Comparison of ENCODE assay signal across 12 cellular contexts in the genomic region with DNA sequence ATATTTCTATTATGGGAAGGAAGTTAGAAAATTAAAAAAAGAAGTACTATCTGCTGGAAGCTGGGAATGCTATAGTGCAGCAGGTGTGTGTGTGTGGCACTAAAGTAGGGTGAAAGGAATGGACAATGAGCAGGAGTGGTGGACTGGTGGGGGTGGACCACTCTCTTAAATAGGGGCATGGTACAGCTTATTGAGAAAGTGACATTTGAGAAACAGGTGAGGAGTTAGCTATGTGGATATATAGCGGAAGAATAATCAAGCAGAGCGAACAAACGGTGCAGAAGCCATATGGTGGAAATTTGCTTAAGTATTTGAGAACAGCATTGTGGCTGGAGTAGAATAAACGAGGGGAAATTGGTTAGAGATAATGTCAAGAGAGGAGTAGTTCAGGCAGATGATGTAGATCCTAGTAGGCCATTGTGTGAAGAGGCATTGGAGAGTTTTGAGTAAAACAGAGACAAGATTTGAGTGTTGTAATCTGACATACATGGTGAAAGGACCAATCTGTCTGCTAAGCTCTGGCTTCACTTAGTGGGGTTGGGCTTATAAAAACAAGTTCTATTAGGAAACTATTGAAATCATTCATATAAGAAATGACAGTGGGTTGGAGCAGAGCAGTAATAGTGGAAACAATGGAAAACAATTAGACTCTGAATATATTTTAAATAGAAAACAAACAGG.
DNase-seq lines count a peak whose midpoint lies in the region; ATAC-seq and TF ChIP-seq lines count a peak whose summit lies in the region.
"Had no signal": no experiment of that assay in that cellular context is flagged by ENCODE, and none has a peak within 500 bp of the region (broad histone marks: within the 10 kb centered on the region; RNA-seq: fewer than 3 reads in every experiment).

No MANE protein-coding gene starts in this region.

- H3K4me3 ChIP-seq in osteoblast (ENCODE audit: insufficient read depth, low read length) (no peak overlapping the region), vagina (no peak overlapping the region)

- TF ChIP-seq CTCF in osteoblast (IDR thresholded peaks at IDR 0.05; ENCODE audit: extremely low read depth, low read depth, low read length) (no peak), vagina (IDR thresholded peaks at IDR 0.05) (no peak)

- H3K27me3 ChIP-seq in osteoblast (ENCODE audit: insufficient read depth, low read length) (no peaks in the 10 kb centered on the region), vagina (no peaks in the 10 kb centered on the region)

- intact Hi-C loops in vagina (cut with DNase I), result no loop called here

- peak; percentile 13 for ATAC-seq in GM18870 (IDR thresholded peaks at IDR 0.05; ENCODE audit: unreplicated experiment)
- ATAC-seq in HG03095 (IDR thresholded peaks at IDR 0.05; ENCODE audit: unreplicated experiment), result peak; percentile 14
- no peak for ATAC-seq in GM18520 (IDR thresholded peaks at IDR 0.05; ENCODE audit: unreplicated experiment)
- ATAC-seq: left lobe of liver had no signal

- no peaks in the 10 kb centered on the region for H4K20me1 ChIP-seq in osteoblast (ENCODE audit: insufficient read depth, low read length)

- H3K9me3 ChIP-seq in osteoblast (ENCODE audit: low read depth, low read length), result peaks cover 2% of the 10 kb centered on the region
- no peaks in the 10 kb centered on the region for H3K9me3 ChIP-seq in vagina

- H3K27ac ChIP-seq in osteoblast (ENCODE audit: low read depth, low read length) (peak overlapping the region; percentile 65), vagina (no peak overlapping the region)

- no peak overlapping the region for H2AFZ ChIP-seq in osteoblast (ENCODE audit: low read length)

- H3K79me2 ChIP-seq in osteoblast (ENCODE audit: insufficient read depth, low read length), result no peaks in the 10 kb centered on the region

- H3K36me3 ChIP-seq in osteoblast (ENCODE audit: insufficient read depth, low read length) (no peaks in the 10 kb centered on the region), vagina (no peaks in the 10 kb centered on the region)

- no peak for TF ChIP-seq POLR2A in vagina (IDR thresholded peaks at IDR 0.05)

- no peak overlapping the region for H3K4me2 ChIP-seq in osteoblast (ENCODE audit: insufficient read depth, low read length)

- peak; percentile 46 for DNase-seq in SK-N-DZ (ENCODE audit: low spot score)
- no peak for DNase-seq in osteoblast (ENCODE audit: insufficient read length, low spot score, missing footprints)
- DNase-seq in vagina (ENCODE audit: extremely low spot score in 2 of 2), result no peak
- no peak for DNase-seq in NCI-H2196 (lab: John Stamatoyannopoulos, UW; ENCODE audit: unreplicated experiment)
- DNase-seq: activated naive CD4-positive, alpha-beta T cell; CD4-positive, CD25-positive, alpha-beta regulatory T cell; head of caudate nucleus; NCI-H2227 treated with DMSO at 0.1 percent for 48 hours had no signal

- no peaks in the 10 kb centered on the region for H3K4me1 ChIP-seq in osteoblast (ENCODE audit: insufficient read depth, low read length)
- peaks cover 6% of the 10 kb centered on the region for H3K4me1 ChIP-seq in vagina
